In the genomic region with DNA sequence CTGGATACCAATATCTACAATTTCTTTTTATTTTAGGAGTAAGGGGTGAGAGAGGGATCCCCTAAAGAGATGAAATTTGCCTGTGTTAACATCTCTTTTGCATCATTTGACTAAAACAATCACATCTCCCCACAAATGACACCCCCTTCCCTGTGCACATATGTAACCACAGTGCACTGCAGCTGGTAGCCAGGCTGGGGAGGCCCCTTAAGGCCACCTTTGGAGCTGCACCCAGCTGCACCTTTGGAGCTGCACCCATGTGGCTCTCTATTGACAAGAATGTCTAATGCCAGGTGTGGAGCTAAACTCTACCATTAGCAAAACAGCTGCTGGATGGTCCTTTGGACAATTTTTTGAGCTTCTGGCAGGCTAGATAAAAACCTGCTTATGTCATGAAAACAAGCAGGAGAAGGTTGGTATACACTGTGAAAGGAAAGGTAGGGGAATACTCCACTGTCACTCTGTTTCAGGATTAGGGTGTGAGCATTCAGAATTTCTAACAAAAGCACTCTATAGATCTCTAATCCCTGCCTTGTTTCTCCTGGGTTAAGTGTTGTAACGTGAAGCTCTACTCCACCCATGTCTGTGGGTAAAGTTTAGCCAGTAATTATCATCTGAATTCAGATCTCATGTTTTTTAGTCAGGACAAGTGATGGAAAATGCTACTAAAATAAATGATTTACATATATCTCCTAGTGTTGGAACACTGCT, we compare ENCODE assay signal across 9 cellular contexts. TPM values are rescaled to one million over a fixed set of nuclear protein-coding genes. Genes with fewer than 3 reads are reported as not detected.
DNase-seq lines count a peak whose midpoint lies in the region; ATAC-seq and TF ChIP-seq lines count a peak whose summit lies in the region.
"Had no signal": no experiment of that assay in that cellular context is flagged by ENCODE, and none has a peak within 500 bp of the region (broad histone marks: within the 10 kb centered on the region; RNA-seq: fewer than 3 reads in every experiment).

No MANE protein-coding gene starts in this region.

- H3K27me3 ChIP-seq in prostate gland (replicated peaks; ENCODE audit: insufficient read depth) (no peaks in the 10 kb centered on the region), testis (no peaks in the 10 kb centered on the region)
- H3K27me3 ChIP-seq: heart left ventricle had no signal

- H3K9me3 ChIP-seq in prostate gland (no peaks in the 10 kb centered on the region), testis (no peaks in the 10 kb centered on the region)
- H3K9me3 ChIP-seq: heart left ventricle had no signal

- H3K4me1 ChIP-seq in prostate gland (replicated peaks) (no peaks in the 10 kb centered on the region), testis (peaks cover 5% of the 10 kb centered on the region)

- H3K36me3 ChIP-seq in prostate gland (no peaks in the 10 kb centered on the region), testis (ENCODE audit: low read depth, missing control alignments) (no peaks in the 10 kb centered on the region)

- 61% methylated on average over 1 of the region's 1 CpG for WGBS in prostate gland
- 44 to 82% methylated on average over 1 of the region's 1 CpG for WGBS in testis, 2 donors

- H3K27ac ChIP-seq in prostate gland = no peak overlapping the region
- no peak overlapping the region for H3K27ac ChIP-seq in testis
- H3K27ac ChIP-seq: heart left ventricle had no signal

- in situ Hi-C loops in GM13976 (cut with MboI; ENCODE audit: low sequenced_read_pairs, unreplicated experiment) = no loop called here

- TF ChIP-seq CTCF in GM13976 (IDR thresholded peaks at IDR 0.05; ENCODE audit: borderline replicate concordance, control extremely low read depth, extremely low read depth, insufficient read depth, missing control alignments) (no peak), cardiac fibroblast (IDR thresholded peaks at IDR 0.05; ENCODE audit: low read depth, low read length) (peak; percentile 34), prostate gland (IDR thresholded peaks at IDR 0.05) (no peak), testis (IDR thresholded peaks at IDR 0.05) (no peak)

- ATAC-seq in GM21381 (IDR thresholded peaks at IDR 0.05; ENCODE audit: unreplicated experiment) (peak; percentile 79), HG03565 (IDR thresholded peaks at IDR 0.05; ENCODE audit: unreplicated experiment) (peak; percentile 56)

- intact Hi-C loops in prostate gland (cut with DNase I) (no loop called here), testis (cut with DNase I; ENCODE audit: low total_unique reads) (no loop called here)

- H3K4me3 ChIP-seq in cardiac fibroblast (replicated peaks in 1 of 2; ENCODE audit: low read depth in 2 of 2, low read length in 2 of 2) = no peak overlapping the region
- H3K4me3 ChIP-seq in prostate gland = no peak overlapping the region
- no peak overlapping the region for H3K4me3 ChIP-seq in testis
- H3K4me3 ChIP-seq: heart left ventricle had no signal

- TF ChIP-seq POLR2A in prostate gland (IDR thresholded peaks at IDR 0.05) (no peak), testis (IDR thresholded peaks at IDR 0.05) (no peak)

- DNase-seq in GM13976 (ENCODE audit: low spot score) = peak; percentile 13
- no peak for DNase-seq in cardiac fibroblast (ENCODE audit: low read depth in 2 of 2)
- no peak for DNase-seq in activated gamma-delta T cell treated with Interleukin-2 at 50 U/mL for 16 hours
- no peak for DNase-seq in prostate gland (ENCODE audit: low spot score)
- no peak for DNase-seq in testis
- DNase-seq in NCI-H2171 treated with DMSO at 0.1 percent for 48 hours (lab: John Stamatoyannopoulos, UW) = no peak
- DNase-seq: heart left ventricle had no signal

RNA-seq across cellular contexts. Expression of gene TFG, which starts 52.1 kb away (rescaled TPM):
- total RNA-seq in prostate gland = 10 to 100 TPM; 80.6 to 81.5 TPM
- total RNA-seq in testis = 100 to 1,000 TPM; 107 TPM
- 116 TPM for polyA plus RNA-seq in testis (ENCODE audit: insufficient read depth, low read depth, low replicate concordance)
